Comparison of ENCODE assay signal across 22 cellular contexts in genomic region chr2:75532488-75532887, GRCh38. TPM values are rescaled to one million over a fixed set of nuclear protein-coding genes. Genes with fewer than 3 reads are reported as not detected.
"Had no signal": no experiment of that assay in that cellular context is flagged by ENCODE, and none has a peak within 500 bp of the region (broad histone marks: within the 10 kb centered on the region; RNA-seq: fewer than 3 reads in every experiment).

No MANE protein-coding gene starts in this region.

- FAIRE-seq: keratinocyte, pancreas had no signal

- DNase-seq: dermis blood vessel endothelial cell; effector memory CD4-positive, alpha-beta T cell; foreskin fibroblast; gastrocnemius medialis; mesendoderm; midbrain; naive thymus-derived CD8-positive, alpha-beta T cell; occipital lobe; pancreas; stimulated activated CD4-positive, alpha-beta T cell treated with anti-CD3 and anti-CD28 coated beads, Interleukin-12 subunit alpha, Interleukin-12 subunit beta, amount 100 ng/mL, for 4 hours; stimulated activated CD4-positive, alpha-beta T cell treated with anti-CD3 and anti-CD28 coated beads, Interleukin-1b, Interleukin-23, amount 100 ng/mL, for 48 hours; stimulated activated CD4-positive, alpha-beta T cell treated with anti-CD3 and anti-CD28 coated beads, Interleukin-4, amount 100 ng/mL, for 1 hour; stimulated activated CD8-positive, alpha-beta memory T cell treated with anti-CD3 and anti-CD28 coated beads, Interleukin-4, amount 100 ng/mL, for 48 hours; stimulated activated naive CD4-positive, alpha-beta T cell; stimulated activated naive CD8-positive, alpha-beta T cell treated with anti-CD3 and anti-CD28 coated beads, Interleukin-15, amount 100 ng/mL, for 72 hours; thyroid gland; trophoblast cell had no signal

- H3K27me3 ChIP-seq: gastrocnemius medialis, pancreas, thyroid gland, vagina had no signal

- H3K36me3 ChIP-seq: gastrocnemius medialis, pancreas, thyroid gland, vagina had no signal

- H3K4me2 ChIP-seq: smooth muscle cell had no signal

- H3K27ac ChIP-seq: coronary artery, gastrocnemius medialis, pancreas, thyroid gland, vagina had no signal

- H3K9me3 ChIP-seq: gastrocnemius medialis, pancreas, thyroid gland, vagina had no signal

- H3K4me1 ChIP-seq: gastrocnemius medialis, thyroid gland, vagina had no signal

- H3K4me3 ChIP-seq: coronary artery, gastrocnemius medialis, pancreas, smooth muscle cell, thyroid gland, vagina had no signal

RNA-seq across cellular contexts. Expression of gene EVA1A, which starts 28.3 kb away (rescaled TPM):
- total RNA-seq: naive thymus-derived CD8-positive, alpha-beta T cell; vagina had no signal
- polyA plus RNA-seq: neural cell had no signal
